1 cellular context compared by ENCODE assay signal in the genomic region with DNA sequence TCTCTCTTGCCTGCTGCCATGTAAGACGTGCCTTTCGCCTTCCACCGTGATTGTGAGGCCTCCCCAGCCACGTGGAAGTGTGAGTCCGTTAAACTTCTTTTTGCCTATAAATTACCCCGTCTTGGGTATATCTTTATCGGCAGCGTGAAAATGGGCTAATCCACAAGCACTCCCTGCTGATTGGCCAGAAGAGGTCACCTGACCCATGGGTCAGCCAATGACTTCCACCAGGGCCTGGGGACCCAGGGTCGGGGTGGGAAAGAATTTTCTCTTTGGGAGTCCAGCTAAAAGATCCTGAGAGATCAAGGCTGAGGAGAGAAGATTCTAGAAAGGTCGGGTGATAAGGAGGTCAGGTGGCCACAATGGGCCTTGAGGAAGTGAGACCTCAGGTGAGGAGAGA.
TF ChIP-seq lines count a peak whose summit lies in the region.

No MANE protein-coding gene starts in this region.

TF ChIP-seq in K562, 482 proteins besides CTCF, POLR2A, EP300 and RAD21:
- no peak for TF ChIP-seq ELF4 (CRISPR knock-in tag; IDR thresholded peaks at IDR 0.05)
- TF ChIP-seq CBFB (CRISPR knock-in tag; IDR thresholded peaks at IDR 0.05): no peak
- TF ChIP-seq MEF2A (IDR thresholded peaks at IDR 0.05; ENCODE audit: control insufficient read depth, low read depth, low read length): no peak
- no peak for TF ChIP-seq ELF2 (CRISPR knock-in tag; IDR thresholded peaks at IDR 0.05)
- TF ChIP-seq, protein P1, sequence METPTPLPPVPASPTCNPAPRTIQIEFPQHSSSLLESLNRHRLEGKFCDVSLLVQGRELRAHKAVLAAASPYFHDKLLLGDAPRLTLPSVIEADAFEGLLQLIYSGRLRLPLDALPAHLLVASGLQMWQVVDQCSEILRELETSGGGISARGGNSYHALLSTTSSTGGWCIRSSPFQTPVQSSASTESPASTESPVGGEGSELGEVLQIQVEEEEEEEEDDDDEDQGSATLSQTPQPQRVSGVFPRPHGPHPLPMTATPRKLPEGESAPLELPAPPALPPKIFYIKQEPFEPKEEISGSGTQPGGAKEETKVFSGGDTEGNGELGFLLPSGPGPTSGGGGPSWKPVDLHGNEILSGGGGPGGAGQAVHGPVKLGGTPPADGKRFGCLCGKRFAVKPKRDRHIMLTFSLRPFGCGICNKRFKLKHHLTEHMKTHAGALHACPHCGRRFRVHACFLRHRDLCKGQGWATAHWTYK (CRISPR knock-in tag; IDR thresholded peaks at IDR 0.05): no peak
- no peak for TF ChIP-seq GTF2F1 (IDR thresholded peaks at IDR 0.05; ENCODE audit: low read depth, low read length)
- no peak for TF ChIP-seq NCOA4 (IDR thresholded peaks at IDR 0.05; ENCODE audit: partially characterized antibody)
- no peak for TF ChIP-seq ZNF41 (CRISPR knock-in tag; conservative IDR thresholded peaks at IDR 0.05)
- TF ChIP-seq, protein P2, sequence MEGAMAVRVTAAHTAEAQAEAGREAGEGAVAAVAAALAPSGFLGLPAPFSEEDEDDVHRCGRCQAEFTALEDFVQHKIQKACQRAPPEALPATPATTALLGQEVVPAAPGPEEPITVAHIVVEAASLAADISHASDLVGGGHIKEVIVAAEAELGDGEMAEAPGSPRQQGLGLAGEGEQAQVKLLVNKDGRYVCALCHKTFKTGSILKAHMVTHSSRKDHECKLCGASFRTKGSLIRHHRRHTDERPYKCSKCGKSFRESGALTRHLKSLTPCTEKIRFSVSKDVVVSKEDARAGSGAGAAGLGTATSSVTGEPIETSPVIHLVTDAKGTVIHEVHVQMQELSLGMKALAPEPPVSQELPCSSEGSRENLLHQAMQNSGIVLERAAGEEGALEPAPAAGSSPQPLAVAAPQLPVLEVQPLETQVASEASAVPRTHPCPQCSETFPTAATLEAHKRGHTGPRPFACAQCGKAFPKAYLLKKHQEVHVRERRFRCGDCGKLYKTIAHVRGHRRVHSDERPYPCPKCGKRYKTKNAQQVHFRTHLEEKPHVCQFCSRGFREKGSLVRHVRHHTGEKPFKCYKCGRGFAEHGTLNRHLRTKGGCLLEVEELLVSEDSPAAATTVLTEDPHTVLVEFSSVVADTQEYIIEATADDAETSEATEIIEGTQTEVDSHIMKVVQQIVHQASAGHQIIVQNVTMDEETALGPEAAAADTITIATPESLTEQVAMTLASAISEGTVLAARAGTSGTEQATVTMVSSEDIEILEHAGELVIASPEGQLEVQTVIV (CRISPR knock-in tag; IDR thresholded peaks at IDR 0.05; ENCODE audit: borderline replicate concordance): no peak
- TF ChIP-seq ZNF212 (CRISPR knock-in tag; IDR thresholded peaks at IDR 0.05): no peak
- TF ChIP-seq ZNF263 (CRISPR knock-in tag; IDR thresholded peaks at IDR 0.05; ENCODE audit: borderline replicate concordance): no peak
- no peak for TF ChIP-seq BCL6 (CRISPR knock-in tag; IDR thresholded peaks at IDR 0.05)
- TF ChIP-seq ASH1L (IDR thresholded peaks at IDR 0.05; ENCODE audit: borderline replicate concordance, low read depth, partially characterized antibody): no peak
- TF ChIP-seq U2AF1 (optimal IDR thresholded peaks at IDR 0.05; ENCODE audit: low read depth, low read length): no peak
- TF ChIP-seq RAD51 (IDR thresholded peaks at IDR 0.05; ENCODE audit: borderline replicate concordance, low read depth): peak; percentile 73; the same call in 1 of the 2 replicates
- no peak for TF ChIP-seq ZNF717 (CRISPR knock-in tag; IDR thresholded peaks at IDR 0.05)
- TF ChIP-seq, protein P3, sequence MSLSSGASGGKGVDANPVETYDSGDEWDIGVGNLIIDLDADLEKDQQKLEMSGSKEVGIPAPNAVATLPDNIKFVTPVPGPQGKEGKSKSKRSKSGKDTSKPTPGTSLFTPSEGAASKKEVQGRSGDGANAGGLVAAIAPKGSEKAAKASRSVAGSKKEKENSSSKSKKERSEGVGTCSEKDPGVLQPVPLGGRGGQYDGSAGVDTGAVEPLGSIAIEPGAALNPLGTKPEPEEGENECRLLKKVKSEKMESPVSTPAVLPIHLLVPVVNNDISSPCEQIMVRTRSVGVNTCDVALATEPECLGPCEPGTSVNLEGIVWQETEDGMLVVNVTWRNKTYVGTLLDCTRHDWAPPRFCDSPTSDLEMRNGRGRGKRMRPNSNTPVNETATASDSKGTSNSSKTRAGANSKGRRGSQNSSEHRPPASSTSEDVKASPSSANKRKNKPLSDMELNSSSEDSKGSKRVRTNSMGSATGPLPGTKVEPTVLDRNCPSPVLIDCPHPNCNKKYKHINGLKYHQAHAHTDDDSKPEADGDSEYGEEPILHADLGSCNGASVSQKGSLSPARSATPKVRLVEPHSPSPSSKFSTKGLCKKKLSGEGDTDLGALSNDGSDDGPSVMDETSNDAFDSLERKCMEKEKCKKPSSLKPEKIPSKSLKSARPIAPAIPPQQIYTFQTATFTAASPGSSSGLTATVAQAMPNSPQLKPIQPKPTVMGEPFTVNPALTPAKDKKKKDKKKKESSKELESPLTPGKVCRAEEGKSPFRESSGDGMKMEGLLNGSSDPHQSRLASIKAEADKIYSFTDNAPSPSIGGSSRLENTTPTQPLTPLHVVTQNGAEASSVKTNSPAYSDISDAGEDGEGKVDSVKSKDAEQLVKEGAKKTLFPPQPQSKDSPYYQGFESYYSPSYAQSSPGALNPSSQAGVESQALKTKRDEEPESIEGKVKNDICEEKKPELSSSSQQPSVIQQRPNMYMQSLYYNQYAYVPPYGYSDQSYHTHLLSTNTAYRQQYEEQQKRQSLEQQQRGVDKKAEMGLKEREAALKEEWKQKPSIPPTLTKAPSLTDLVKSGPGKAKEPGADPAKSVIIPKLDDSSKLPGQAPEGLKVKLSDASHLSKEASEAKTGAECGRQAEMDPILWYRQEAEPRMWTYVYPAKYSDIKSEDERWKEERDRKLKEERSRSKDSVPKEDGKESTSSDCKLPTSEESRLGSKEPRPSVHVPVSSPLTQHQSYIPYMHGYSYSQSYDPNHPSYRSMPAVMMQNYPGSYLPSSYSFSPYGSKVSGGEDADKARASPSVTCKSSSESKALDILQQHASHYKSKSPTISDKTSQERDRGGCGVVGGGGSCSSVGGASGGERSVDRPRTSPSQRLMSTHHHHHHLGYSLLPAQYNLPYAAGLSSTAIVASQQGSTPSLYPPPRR (CRISPR knock-in tag; IDR thresholded peaks at IDR 0.05; ENCODE audit: borderline replicate concordance): no peak
- no peak for TF ChIP-seq XRCC5 (IDR thresholded peaks at IDR 0.05; ENCODE audit: low read depth, low read length)
- no peak for TF ChIP-seq ZNF511 (CRISPR knock-in tag; IDR thresholded peaks at IDR 0.05)
- no peak for TF ChIP-seq ZNF12 (CRISPR knock-in tag; IDR thresholded peaks at IDR 0.05)
- no peak for TF ChIP-seq CBFA2T2 (conservative IDR thresholded peaks at IDR 0.05)
- TF ChIP-seq ZBTB8A (IDR thresholded peaks at IDR 0.05; ENCODE audit: partially characterized antibody): no peak
- no peak for TF ChIP-seq ZFPM2 (CRISPR knock-in tag; IDR thresholded peaks at IDR 0.05)
- no peak for TF ChIP-seq ZNF436 (CRISPR knock-in tag; IDR thresholded peaks at IDR 0.05)
- peak; percentile 71 for TF ChIP-seq USF1 (CRISPR knock-in tag; IDR thresholded peaks at IDR 0.05)
- no peak for TF ChIP-seq ZNF133 (CRISPR knock-in tag; IDR thresholded peaks at IDR 0.05)
- no peak for TF ChIP-seq ARID4B (CRISPR knock-in tag; IDR thresholded peaks at IDR 0.05)
- TF ChIP-seq, protein P4, sequence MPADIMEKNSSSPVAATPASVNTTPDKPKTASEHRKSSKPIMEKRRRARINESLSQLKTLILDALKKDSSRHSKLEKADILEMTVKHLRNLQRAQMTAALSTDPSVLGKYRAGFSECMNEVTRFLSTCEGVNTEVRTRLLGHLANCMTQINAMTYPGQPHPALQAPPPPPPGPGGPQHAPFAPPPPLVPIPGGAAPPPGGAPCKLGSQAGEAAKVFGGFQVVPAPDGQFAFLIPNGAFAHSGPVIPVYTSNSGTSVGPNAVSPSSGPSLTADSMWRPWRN (IDR thresholded peaks at IDR 0.05; ENCODE audit: low read depth): no peak
- no peak for TF ChIP-seq TCF3 (CRISPR knock-in tag; IDR thresholded peaks at IDR 0.05)
- TF ChIP-seq MAFK (IDR thresholded peaks at IDR 0.05; ENCODE audit: low read length): no peak
- TF ChIP-seq, protein P5, sequence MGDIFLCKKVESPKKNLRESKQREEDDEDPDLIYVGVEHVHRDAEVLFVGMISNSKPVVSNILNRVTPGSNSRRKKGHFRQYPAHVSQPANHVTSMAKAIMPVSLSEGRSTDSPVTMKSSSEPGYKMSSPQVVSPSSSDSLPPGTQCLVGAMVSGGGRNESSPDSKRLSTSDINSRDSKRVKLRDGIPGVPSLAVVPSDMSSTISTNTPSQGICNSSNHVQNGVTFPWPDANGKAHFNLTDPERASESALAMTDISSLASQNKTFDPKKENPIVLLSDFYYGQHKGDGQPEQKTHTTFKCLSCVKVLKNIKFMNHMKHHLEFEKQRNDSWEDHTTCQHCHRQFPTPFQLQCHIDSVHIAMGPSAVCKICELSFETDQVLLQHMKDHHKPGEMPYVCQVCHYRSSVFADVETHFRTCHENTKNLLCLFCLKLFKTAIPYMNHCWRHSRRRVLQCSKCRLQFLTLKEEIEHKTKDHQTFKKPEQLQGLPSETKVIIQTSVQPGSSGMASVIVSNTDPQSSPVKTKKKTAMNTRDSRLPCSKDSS (IDR thresholded peaks at IDR 0.05; ENCODE audit: low read depth, partially characterized antibody): peak; percentile 38
- no peak for TF ChIP-seq IRF2 (CRISPR knock-in tag; IDR thresholded peaks at IDR 0.05)
- no peak for TF ChIP-seq ZFP1 (CRISPR knock-in tag; IDR thresholded peaks at IDR 0.05)
- TF ChIP-seq, protein P6, sequence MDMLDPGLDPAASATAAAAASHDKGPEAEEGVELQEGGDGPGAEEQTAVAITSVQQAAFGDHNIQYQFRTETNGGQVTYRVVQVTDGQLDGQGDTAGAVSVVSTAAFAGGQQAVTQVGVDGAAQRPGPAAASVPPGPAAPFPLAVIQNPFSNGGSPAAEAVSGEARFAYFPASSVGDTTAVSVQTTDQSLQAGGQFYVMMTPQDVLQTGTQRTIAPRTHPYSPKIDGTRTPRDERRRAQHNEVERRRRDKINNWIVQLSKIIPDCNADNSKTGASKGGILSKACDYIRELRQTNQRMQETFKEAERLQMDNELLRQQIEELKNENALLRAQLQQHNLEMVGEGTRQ (CRISPR knock-in tag; IDR thresholded peaks at IDR 0.05): peak; percentile 74
- TF ChIP-seq ZFP36 (IDR thresholded peaks at IDR 0.05; ENCODE audit: low read depth, low read length, partially characterized antibody): peak; percentile 44
- no peak for TF ChIP-seq GABPB2 (CRISPR knock-in tag; conservative IDR thresholded peaks at IDR 0.05)
- peak; percentile 63 for TF ChIP-seq NFYB (IDR thresholded peaks at IDR 0.05; ENCODE audit: extremely low read depth, insufficient read length)
